18 cellular contexts compared by ENCODE assay signal in the genomic region with DNA sequence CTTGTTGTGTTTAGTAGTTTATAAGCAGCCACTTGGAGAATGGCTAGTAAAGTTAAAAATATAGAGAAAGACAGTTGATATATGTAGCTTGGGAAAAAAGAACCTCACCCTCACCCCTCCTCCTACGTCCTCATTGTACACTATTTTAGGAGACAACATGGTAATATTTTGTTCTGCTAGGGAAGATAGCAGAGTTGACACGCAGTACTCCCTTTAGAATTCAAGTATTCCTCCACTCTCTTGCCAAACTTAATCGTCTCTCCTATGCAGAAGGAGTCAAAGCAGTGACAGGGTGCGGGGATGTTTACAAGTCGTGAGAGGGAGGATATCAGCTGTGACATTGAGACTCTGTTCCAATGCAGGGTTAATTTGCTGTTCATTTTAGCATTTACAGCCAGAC.
DNase-seq lines count a peak whose midpoint lies in the region; ATAC-seq and TF ChIP-seq lines count a peak whose summit lies in the region.
"Had no signal": no experiment of that assay in that cellular context is flagged by ENCODE, and none has a peak within 500 bp of the region (broad histone marks: within the 10 kb centered on the region; RNA-seq: fewer than 3 reads in every experiment).

No MANE protein-coding gene starts in this region.

- POLR2A ChIA-PET in Caco-2 (lab: Charles Lee), result no interaction called here

- H3K4me1 ChIP-seq in Caco-2, result no peaks in the 10 kb centered on the region

- BruUV-seq in Caco-2 (replicated peaks; lab: Mats Ljungman, UMichigan), result no TSS peak

- no peaks in the 10 kb centered on the region for H3K27me3 ChIP-seq in Caco-2 (replicated peaks; ENCODE audit: control insufficient read depth, insufficient read depth, low read length)

- H3K9me3 ChIP-seq in SK-N-MC (ENCODE audit: low read depth, low read length) (no peaks in the 10 kb centered on the region), Caco-2 (no peaks in the 10 kb centered on the region)

- H3K27ac Mint-ChIP-seq in neural crest cell (ENCODE audit: unreplicated experiment) (peak overlapping the region; percentile 44), Caco-2 (ENCODE audit: unreplicated experiment) (no peak overlapping the region)
- H3K27ac Mint-ChIP-seq: IgD-negative memory B cell had no signal

- intact Hi-C loops in left ventricle myocardium superior (cut with micrococcal nuclease) (no loop called here), Caco-2 (cut with micrococcal nuclease; ENCODE audit: unreplicated experiment) (no loop called here)

- TF ChIP-seq CTCF in neural crest cell (conservative IDR thresholded peaks at IDR 0.05) (no peak), Caco-2 (IDR thresholded peaks at IDR 0.05; ENCODE audit: insufficient read depth in 1 of 2, low read depth in 1 of 2, low read length in 1 of 2, severe bottlenecking in 1 of 2, unreplicated experiment in 1 of 2) (no peak)

- CTCF ChIA-PET in Caco-2 (lab: Charles Lee), result no interaction called here

- H3K4me3 ChIP-seq in SK-N-MC, result no peak overlapping the region
- H3K4me3 ChIP-seq in Caco-2 (ENCODE audit: low read depth, low read length), result no peak overlapping the region

- H3K27me3 Mint-ChIP-seq in neural crest cell (ENCODE audit: low read depth), result no peaks in the 10 kb centered on the region
- peaks cover 9% of the 10 kb centered on the region for H3K27me3 Mint-ChIP-seq in Caco-2 (ENCODE audit: insufficient read depth, unreplicated experiment)

- H3K4me1 Mint-ChIP-seq in neural crest cell (peaks cover 65% of the 10 kb centered on the region), Caco-2 (ENCODE audit: low read depth, unreplicated experiment) (no peaks in the 10 kb centered on the region)
- H3K4me1 Mint-ChIP-seq: IgD-negative memory B cell had no signal

- DNase-seq in SK-N-MC (ENCODE audit: low read depth, low spot score), result no peak
- DNase-seq in left ventricle myocardium superior, result no peak
- no peak for DNase-seq in neural crest cell (ENCODE audit: low read depth, low spot score)
- no peak for DNase-seq in activated T-cell treated with anti-CD3 and anti-CD28 coated beads, Interleukin-2, amount 50 U/mL, for 48 hours
- no peak for DNase-seq in Caco-2
- DNase-seq in NCI-H1694 (lab: John Stamatoyannopoulos, UW), result no peak
- DNase-seq: AML-193, DMS79, MV-4-11, NCI-H1105 treated with DMSO at 0.1 percent for 48 hours, NCI-H2081, NCI-H2171, NCI-H524 treated with DMSO at 0.1 percent for 48 hours, SHP77 had no signal

- no peak overlapping the region for H3K9ac ChIP-seq in SK-N-MC (ENCODE audit: insufficient read length)

- ATAC-seq in left ventricle myocardium superior (peak; percentile 86), HG03108 (IDR thresholded peaks at IDR 0.05; ENCODE audit: unreplicated experiment) (no peak)

- H3K9me3 Mint-ChIP-seq in neural crest cell (no peaks in the 10 kb centered on the region), Caco-2 (ENCODE audit: unreplicated experiment) (no peaks in the 10 kb centered on the region)
- H3K9me3 Mint-ChIP-seq: IgD-negative memory B cell had no signal

- H3K27ac ChIP-seq in SK-N-MC (peak overlapping the region; percentile 65), cingulate gyrus (ENCODE audit: low read depth, low read length) (peak overlapping the region; percentile 58)
- H3K27ac ChIP-seq: C4-2B had no signal

- peaks cover 8% of the 10 kb centered on the region for H3K36me3 Mint-ChIP-seq in neural crest cell (ENCODE audit: low read depth)
- H3K36me3 Mint-ChIP-seq in Caco-2 (ENCODE audit: insufficient read depth, unreplicated experiment), result no peaks in the 10 kb centered on the region

- no peak overlapping the region for H3K4me3 Mint-ChIP-seq in neural crest cell
- H3K4me3 Mint-ChIP-seq in Caco-2 (ENCODE audit: unreplicated experiment), result no peak overlapping the region
- H3K4me3 Mint-ChIP-seq: IgD-negative memory B cell had no signal

- H3K36me3 ChIP-seq in SK-N-MC (ENCODE audit: insufficient read depth, low read length), result no peaks in the 10 kb centered on the region
- H3K36me3 ChIP-seq in Caco-2 (ENCODE audit: control insufficient read depth, insufficient read depth, low read length), result no peaks in the 10 kb centered on the region
